Comparison of ENCODE assay signal across 8 cellular contexts in genomic region chr1:192516776-192517297, GRCh38. TPM values are rescaled to one million over a fixed set of nuclear protein-coding genes. Genes with fewer than 3 reads are reported as not detected.
A peak's percentile ranks its signal among the peaks of the same experiment; 100 is the strongest.
DNase-seq lines count a peak whose midpoint lies in the region; ATAC-seq, FAIRE-seq and TF ChIP-seq lines count a peak whose summit lies in the region.

No MANE protein-coding gene starts in this region.

- under 1% methylated on average over 11 of the region's 11 CpGs for WGBS in K562 (ENCODE audit: insufficient coverage, low coverage, missing lambda C conversion rate)

- no peaks in the 10 kb centered on the region for H3K27me3 ChIP-seq in K562 (ENCODE audit: control insufficient read depth in 2 of 2, insufficient read depth in 2 of 2, low read length in 2 of 2)

- no peaks in the 10 kb centered on the region for H3K79me2 ChIP-seq in K562 (ENCODE audit: control insufficient read depth, insufficient read depth, low read length)

- no peak for TF ChIP-seq RAD21 in K562 (CRISPR knock-in tag; conservative IDR thresholded peaks at IDR 0.05 in 1 of 2, IDR thresholded peaks at IDR 0.05 in 1 of 2)

- no peaks in the 10 kb centered on the region for H3K9me3 ChIP-seq in K562 (replicated peaks; ENCODE audit: control insufficient read depth, insufficient read depth, low read depth, low read length)

- ATAC-seq in HG03139 (IDR thresholded peaks at IDR 0.05; ENCODE audit: unreplicated experiment) = peak; percentile 98
- no peak; the same call in 2 of the 3 replicates for ATAC-seq in K562

- no peak for TF ChIP-seq EP300 in K562 (IDR thresholded peaks at IDR 0.05; ENCODE audit: low read length)

- POLR2A ChIA-PET in K562 (lab: Yijun Ruan, JAX) = no interaction called here

- no peaks in the 10 kb centered on the region for H3K9me1 ChIP-seq in K562 (ENCODE audit: control insufficient read depth, insufficient read depth, low read length)

- H3K4me3 ChIP-seq in K562 = no peak overlapping the region

- H3K36me3 ChIP-seq in K562 (ENCODE audit: control insufficient read depth, insufficient read depth, low read length) = no peaks in the 10 kb centered on the region

- peak; percentile 28 to 31 for DNase-seq in stimulated activated CD4-positive, alpha-beta T cell treated with anti-CD3 and anti-CD28 coated beads, Interleukin-12 subunit alpha, Interleukin-12 subunit beta, amount 100 ng/mL, for 24 hours (ENCODE audit: low read depth in 2 of 2)
- no peak for DNase-seq in stimulated activated CD4-positive, alpha-beta T cell treated with anti-CD3 and anti-CD28 coated beads, Interleukin-12 subunit alpha, Interleukin-12 subunit beta, amount 100 ng/mL, for 4 hours
- DNase-seq in SKM-1 (lab: John Stamatoyannopoulos, UW; ENCODE audit: unreplicated experiment) (peak; percentile 24), K562 (ENCODE audit: extremely low read depth in 1 of 4, low spot score in 3 of 4) (no peak), retina (peak; percentile 51), GM03348 (ENCODE audit: low spot score) (no peak), dermis blood vessel endothelial cell (no peak)

- no TSS peak for BruUV-seq in K562 (replicated peaks; lab: Mats Ljungman, UMichigan)

- CTCF ChIA-PET in K562 (lab: Yijun Ruan, JAX; ENCODE audit: low intra/inter-chr PET ratio) = no interaction called here

- intact Hi-C loops in K562 (cut with micrococcal nuclease) = no loop called here

- FAIRE-seq in K562 (lab: Jason Lieb, UNC) = peak; percentile 51

- in situ Hi-C loops in K562 (cut with MboI) = no loop called here

- H3K9ac ChIP-seq in K562 (ENCODE audit: insufficient read depth in 1 of 2, low read depth in 2 of 2, low read length in 2 of 2) = no peak overlapping the region

- TF ChIP-seq CTCF in K562 (IDR thresholded peaks at IDR 0.05 in 2 of 3, conservative IDR thresholded peaks at IDR 0.05 in 1 of 3; ENCODE audit: insufficient read depth in 2 of 3, low read depth in 1 of 3, low read length in 3 of 3) = no peak

- H3K27ac ChIP-seq in K562 (ENCODE audit: extremely low read depth, low read depth, low read length) = no peak overlapping the region

- H3K4me2 ChIP-seq in K562 (ENCODE audit: insufficient read depth, low read length) = no peak overlapping the region

- no peaks in the 10 kb centered on the region for H4K20me1 ChIP-seq in K562 (replicated peaks; ENCODE audit: control insufficient read depth, insufficient read depth, low read length)

- TF ChIP-seq POLR2A in K562 (conservative IDR thresholded peaks at IDR 0.05) = no peak

- no peak overlapping the region for H2AFZ ChIP-seq in K562 (ENCODE audit: low read depth, low read length)

- H3K4me1 ChIP-seq in K562 (replicated peaks in 1 of 2; ENCODE audit: control insufficient read depth in 2 of 2, insufficient read depth in 2 of 2, low read length in 2 of 2) = no peaks in the 10 kb centered on the region

TF ChIP-seq in K562, 482 proteins besides CTCF, POLR2A, EP300 and RAD21 (continues in another document):
- TF ChIP-seq CREB5 (CRISPR knock-in tag; IDR thresholded peaks at IDR 0.05) = no peak
- TF ChIP-seq, protein P1, sequence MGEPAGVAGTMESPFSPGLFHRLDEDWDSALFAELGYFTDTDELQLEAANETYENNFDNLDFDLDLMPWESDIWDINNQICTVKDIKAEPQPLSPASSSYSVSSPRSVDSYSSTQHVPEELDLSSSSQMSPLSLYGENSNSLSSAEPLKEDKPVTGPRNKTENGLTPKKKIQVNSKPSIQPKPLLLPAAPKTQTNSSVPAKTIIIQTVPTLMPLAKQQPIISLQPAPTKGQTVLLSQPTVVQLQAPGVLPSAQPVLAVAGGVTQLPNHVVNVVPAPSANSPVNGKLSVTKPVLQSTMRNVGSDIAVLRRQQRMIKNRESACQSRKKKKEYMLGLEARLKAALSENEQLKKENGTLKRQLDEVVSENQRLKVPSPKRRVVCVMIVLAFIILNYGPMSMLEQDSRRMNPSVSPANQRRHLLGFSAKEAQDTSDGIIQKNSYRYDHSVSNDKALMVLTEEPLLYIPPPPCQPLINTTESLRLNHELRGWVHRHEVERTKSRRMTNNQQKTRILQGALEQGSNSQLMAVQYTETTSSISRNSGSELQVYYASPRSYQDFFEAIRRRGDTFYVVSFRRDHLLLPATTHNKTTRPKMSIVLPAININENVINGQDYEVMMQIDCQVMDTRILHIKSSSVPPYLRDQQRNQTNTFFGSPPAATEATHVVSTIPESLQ (CRISPR knock-in tag; IDR thresholded peaks at IDR 0.05) = no peak
- no peak for TF ChIP-seq NRF1 (conservative IDR thresholded peaks at IDR 0.05 in 1 of 2, IDR thresholded peaks at IDR 0.05 in 1 of 2)
- no peak for TF ChIP-seq NFATC3 (IDR thresholded peaks at IDR 0.05)
- TF ChIP-seq ZNF77 (CRISPR knock-in tag; IDR thresholded peaks at IDR 0.05) = no peak
- no peak for TF ChIP-seq JUN (IDR thresholded peaks at IDR 0.05; ENCODE audit: borderline replicate concordance, low read depth, low read length)
- TF ChIP-seq JUN (CRISPR knock-in tag; IDR thresholded peaks at IDR 0.05; ENCODE audit: borderline replicate concordance) = no peak
- TF ChIP-seq GABPB2 (CRISPR knock-in tag; conservative IDR thresholded peaks at IDR 0.05) = no peak
- TF ChIP-seq, protein P2, sequence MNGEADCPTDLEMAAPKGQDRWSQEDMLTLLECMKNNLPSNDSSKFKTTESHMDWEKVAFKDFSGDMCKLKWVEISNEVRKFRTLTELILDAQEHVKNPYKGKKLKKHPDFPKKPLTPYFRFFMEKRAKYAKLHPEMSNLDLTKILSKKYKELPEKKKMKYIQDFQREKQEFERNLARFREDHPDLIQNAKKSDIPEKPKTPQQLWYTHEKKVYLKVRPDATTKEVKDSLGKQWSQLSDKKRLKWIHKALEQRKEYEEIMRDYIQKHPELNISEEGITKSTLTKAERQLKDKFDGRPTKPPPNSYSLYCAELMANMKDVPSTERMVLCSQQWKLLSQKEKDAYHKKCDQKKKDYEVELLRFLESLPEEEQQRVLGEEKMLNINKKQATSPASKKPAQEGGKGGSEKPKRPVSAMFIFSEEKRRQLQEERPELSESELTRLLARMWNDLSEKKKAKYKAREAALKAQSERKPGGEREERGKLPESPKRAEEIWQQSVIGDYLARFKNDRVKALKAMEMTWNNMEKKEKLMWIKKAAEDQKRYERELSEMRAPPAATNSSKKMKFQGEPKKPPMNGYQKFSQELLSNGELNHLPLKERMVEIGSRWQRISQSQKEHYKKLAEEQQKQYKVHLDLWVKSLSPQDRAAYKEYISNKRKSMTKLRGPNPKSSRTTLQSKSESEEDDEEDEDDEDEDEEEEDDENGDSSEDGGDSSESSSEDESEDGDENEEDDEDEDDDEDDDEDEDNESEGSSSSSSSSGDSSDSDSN (IDR thresholded peaks at IDR 0.05; ENCODE audit: borderline replicate concordance in 1 of 2, low read depth in 2 of 2, low read length in 2 of 2) = no peak
- no peak for TF ChIP-seq WHSC1 (IDR thresholded peaks at IDR 0.05; ENCODE audit: low read length)
- TF ChIP-seq, protein P3, sequence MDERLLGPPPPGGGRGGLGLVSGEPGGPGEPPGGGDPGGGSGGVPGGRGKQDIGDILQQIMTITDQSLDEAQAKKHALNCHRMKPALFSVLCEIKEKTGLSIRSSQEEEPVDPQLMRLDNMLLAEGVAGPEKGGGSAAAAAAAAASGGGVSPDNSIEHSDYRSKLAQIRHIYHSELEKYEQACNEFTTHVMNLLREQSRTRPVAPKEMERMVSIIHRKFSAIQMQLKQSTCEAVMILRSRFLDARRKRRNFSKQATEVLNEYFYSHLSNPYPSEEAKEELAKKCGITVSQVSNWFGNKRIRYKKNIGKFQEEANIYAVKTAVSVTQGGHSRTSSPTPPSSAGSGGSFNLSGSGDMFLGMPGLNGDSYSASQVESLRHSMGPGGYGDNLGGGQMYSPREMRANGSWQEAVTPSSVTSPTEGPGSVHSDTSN (CRISPR knock-in tag; IDR thresholded peaks at IDR 0.05; ENCODE audit: low read depth) = no peak
- TF ChIP-seq, protein P3 (tag; conservative IDR thresholded peaks at IDR 0.05; ENCODE audit: low read depth) = no peak

RNA-seq across cellular contexts. Expression of gene RGS1, which starts 58.7 kb away (rescaled TPM):
- not detected in 2 replicates for total RNA-seq in K562 (2011; cell fraction: chromatin; rRNA removed; ENCODE audit: low replicate concordance)
- not detected in 2 replicates for total RNA-seq in K562 (2011; cell fraction: nucleolus; rRNA removed)
- not detected in 2 replicates for total RNA-seq in K562 (2011; cell fraction: nucleoplasm; rRNA removed)
- total RNA-seq in K562 (2014; rRNA removed) = not detected in 2 replicates
- total RNA-seq in K562 (2014; rRNA removed; fragmentation: Illumina TruSeq; extraction: Trizol) = not detected in 2 replicates
- not detected in 2 replicates for total RNA-seq in K562 (2015; rRNA removed; fragmentation: Illumina TruSeq; extraction: Trizol)
- total RNA-seq in K562 (2021) = 0.42 TPM in 1 of 2 replicates, not detected in the other
- polyA plus RNA-seq in K562 (2011; rRNA removed) = not detected in 2 replicates
- polyA plus RNA-seq in K562 (2011; cell fraction: cytosol; rRNA removed) = not detected in 2 replicates
- not detected in 2 replicates for polyA plus RNA-seq in K562 (2011; cell fraction: nucleus; rRNA removed)
- polyA plus RNA-seq in K562 (2012) = 0.11 TPM in 1 of 2 replicates, not detected in the other
- not detected in 2 replicates for polyA plus RNA-seq in K562 (2014; fragmentation: Illumina TruSeq; extraction: Trizol)
- not detected for polyA plus RNA-seq in K562 (2014; fragmentation: Nextera tagmentation; extraction: Ambion mirVana)
- polyA plus RNA-seq in K562 (2014; rRNA removed) = not detected in 2 replicates
- polyA minus RNA-seq in K562 (2011; rRNA and poly(A)+ RNA removed) = 0.42 TPM in 1 of 2 replicates, not detected in the other
- polyA minus RNA-seq in K562 (2011; cell fraction: cytosol; rRNA and poly(A)+ RNA removed) = not detected in 2 replicates
- polyA minus RNA-seq in K562 (2011; cell fraction: nucleus; rRNA and poly(A)+ RNA removed) = not detected in 2 replicates
- total RNA-seq in dermis blood vessel endothelial cell = not detected in 2 replicates

Comparison
In these comparisons a context has a peak if more than half of its experiments do, and no peak if none do; other contexts are left out.
1. DNase-seq: peak in stimulated activated CD4-positive, alpha-beta T cell treated with anti-CD3 and anti-CD28 coated beads, Interleukin-12 subunit alpha, Interleukin-12 subunit beta, amount 100 ng/mL, for 24 hours (2 of 2), SKM-1 (single experiment) and retina (single experiment); none in stimulated activated CD4-positive, alpha-beta T cell treated with anti-CD3 and anti-CD28 coated beads, Interleukin-12 subunit alpha, Interleukin-12 subunit beta, amount 100 ng/mL, for 4 hours (single experiment), K562 (0 of 4), GM03348 (single experiment) and dermis blood vessel endothelial cell (single experiment).